1 cellular context compared by ENCODE assay signal in genomic region chr6:32129297-32130088, GRCh38.
A peak's percentile ranks its signal among the peaks of the same experiment; 100 is the strongest.
TF ChIP-seq lines count a peak whose summit lies in the region.

No MANE protein-coding gene starts in this region.

TF ChIP-seq in H1, 55 proteins besides CTCF, POLR2A, EP300 and RAD21:
- no peak for TF ChIP-seq HDAC2 (IDR thresholded peaks at IDR 0.05; ENCODE audit: borderline replicate concordance in 1 of 2, low read depth in 2 of 2, low read length in 2 of 2)
- TF ChIP-seq SIX5 (IDR thresholded peaks at IDR 0.05; ENCODE audit: low read depth, low read length): 0 out of 2 replicates have a peak, but pooled peaks have one; percentile 3
